ENCODE assay signal across 8 cellular contexts in the genomic region with DNA sequence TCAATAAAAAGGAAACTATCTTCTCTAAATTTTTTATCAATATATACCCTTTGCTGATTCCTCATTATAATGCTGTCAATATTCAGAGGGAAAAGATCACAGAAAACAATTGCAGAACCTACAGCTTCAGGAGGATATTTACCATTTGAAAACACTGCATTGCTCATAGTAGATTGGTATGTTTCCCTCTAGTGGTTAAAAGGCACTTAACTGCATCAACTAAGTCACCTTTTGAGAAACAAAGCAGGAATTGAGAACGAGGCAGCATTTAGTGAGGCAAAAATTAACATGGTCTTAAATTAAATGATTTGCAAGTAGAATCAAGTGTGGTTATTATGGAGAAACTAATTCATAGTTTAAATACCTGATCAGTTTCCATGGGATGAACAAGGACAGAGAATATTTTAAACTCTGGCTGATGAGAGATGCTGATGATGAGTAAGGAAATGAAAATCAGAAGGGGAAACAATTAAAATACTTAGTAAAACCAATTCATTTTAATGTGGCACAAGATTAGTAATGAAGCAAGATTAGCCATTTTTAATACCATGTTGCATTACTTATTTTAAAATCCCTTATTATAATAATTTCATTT.
DNase-seq lines count a peak whose midpoint lies in the region; TF ChIP-seq lines count a peak whose summit lies in the region.

No MANE protein-coding gene starts in this region.

- H3K4me3 ChIP-seq in astrocyte of the spinal cord (ENCODE audit: low read depth, low read length): no peak overlapping the region
- H3K4me3 ChIP-seq in osteoblast (ENCODE audit: insufficient read depth, low read length): no peak overlapping the region

- DNase-seq in AML-193 (lab: John Stamatoyannopoulos, UW) (peak; percentile 46 to 67), H4 (ENCODE audit: low spot score) (peak; percentile 32), NCI-H2081 treated with DMSO at 0.1 percent for 48 hours (lab: John Stamatoyannopoulos, UW) (peak; percentile 56), astrocyte of the spinal cord (ENCODE audit: low read depth, low spot score) (peak; percentile 53), nephron progenitor cell (no peak), mesenteric fat pad (ENCODE audit: low spot score) (no peak), osteoblast (ENCODE audit: insufficient read length, low spot score, missing footprints) (no peak), KG1 (lab: John Stamatoyannopoulos, UW) (no peak)

- H3K27me3 Mint-ChIP-seq in nephron progenitor cell (ENCODE audit: low read depth, poor library complexity): no peaks in the 10 kb centered on the region

- H2AFZ ChIP-seq in osteoblast (ENCODE audit: low read length): no peak overlapping the region

- no peak overlapping the region for H3K27ac ChIP-seq in osteoblast (ENCODE audit: low read depth, low read length)

- no peaks in the 10 kb centered on the region for H3K9me3 ChIP-seq in osteoblast (ENCODE audit: low read depth, low read length)

- TF ChIP-seq CTCF in astrocyte of the spinal cord (IDR thresholded peaks at IDR 0.05; ENCODE audit: low read depth, low read length) (peak; percentile 69), nephron progenitor cell (IDR thresholded peaks at IDR 0.05) (peak; percentile 65), osteoblast (IDR thresholded peaks at IDR 0.05; ENCODE audit: extremely low read depth, low read depth, low read length) (no peak)

- no peak overlapping the region for H3K4me2 ChIP-seq in osteoblast (ENCODE audit: insufficient read depth, low read length)

- no peaks in the 10 kb centered on the region for H3K79me2 ChIP-seq in osteoblast (ENCODE audit: insufficient read depth, low read length)

- H3K27me3 ChIP-seq in osteoblast (ENCODE audit: insufficient read depth, low read length): no peaks in the 10 kb centered on the region

- H3K4me3 Mint-ChIP-seq in nephron progenitor cell: no peak overlapping the region

- H3K4me1 Mint-ChIP-seq in nephron progenitor cell: peaks cover 3% of the 10 kb centered on the region

- in situ Hi-C loops in astrocyte of the spinal cord (cut with HindIII; ENCODE audit: low sequenced_read_pairs): no loop called here

- no peaks in the 10 kb centered on the region for H4K20me1 ChIP-seq in osteoblast (ENCODE audit: insufficient read depth, low read length)

- no peaks in the 10 kb centered on the region for H3K4me1 ChIP-seq in osteoblast (ENCODE audit: insufficient read depth, low read length)

- no peaks in the 10 kb centered on the region for H3K36me3 Mint-ChIP-seq in nephron progenitor cell (ENCODE audit: low read depth)

- H3K36me3 ChIP-seq in osteoblast (ENCODE audit: insufficient read depth, low read length): no peaks in the 10 kb centered on the region

- no peaks in the 10 kb centered on the region for H3K9me3 Mint-ChIP-seq in nephron progenitor cell

- no peak overlapping the region for H3K27ac Mint-ChIP-seq in nephron progenitor cell

Comparison
In these comparisons a context has a peak if more than half of its experiments do, and no peak if none do; other contexts are left out.
1. DNase-seq: peak in AML-193 (2 of 2), H4 (single experiment), NCI-H2081 treated with DMSO at 0.1 percent for 48 hours (single experiment) and astrocyte of the spinal cord (single experiment); none in nephron progenitor cell (single experiment), mesenteric fat pad (single experiment), osteoblast (single experiment) and KG1 (single experiment).